Comparison of ENCODE assay signal across 8 cellular contexts in the genomic region with DNA sequence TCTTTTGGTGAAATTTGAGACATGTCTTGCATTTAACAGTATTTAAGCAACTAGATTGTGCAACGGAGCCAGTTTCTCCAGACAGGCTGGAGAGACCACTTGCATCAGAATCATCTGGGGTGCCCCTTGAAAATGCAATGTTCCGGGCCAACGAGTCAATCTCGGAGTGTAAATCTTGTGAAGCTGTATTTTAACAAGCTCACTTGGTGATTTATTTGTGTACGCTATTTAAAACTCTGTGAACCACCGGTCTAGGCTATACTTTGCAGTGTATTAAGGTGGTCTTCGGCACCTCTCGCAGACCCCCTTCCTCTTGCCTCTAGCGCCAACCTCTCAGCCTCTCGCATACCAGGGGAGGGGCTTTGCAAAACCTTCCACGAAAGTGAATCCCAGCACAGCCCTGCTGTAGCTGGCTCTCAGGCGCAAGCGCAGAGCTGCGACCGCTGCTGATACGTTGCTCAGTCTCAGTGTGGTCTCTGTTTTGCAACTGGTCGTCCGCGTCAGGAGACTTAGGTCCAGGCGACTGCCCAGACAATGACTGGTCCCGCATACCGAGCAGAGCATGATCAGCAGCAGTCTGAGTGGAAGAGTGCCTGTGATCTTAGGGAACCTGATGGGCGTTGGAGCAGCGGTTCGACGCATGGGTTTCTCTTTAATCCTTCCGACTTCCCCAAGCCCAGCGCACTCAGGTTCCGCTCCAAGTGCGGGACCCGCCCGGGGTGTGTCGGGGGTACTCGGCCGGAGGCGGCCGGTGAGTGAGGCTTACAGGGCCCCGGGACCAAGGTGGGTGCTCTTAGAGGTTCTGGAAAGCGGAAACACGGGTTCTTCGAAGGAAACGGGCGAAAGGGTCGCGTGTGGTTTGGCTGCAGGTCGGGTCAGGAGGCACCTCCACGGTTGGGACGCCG. TPM values are rescaled to one million over a fixed set of nuclear protein-coding genes. Genes with fewer than 3 reads are reported as not detected.
DNase-seq lines count a peak whose midpoint lies in the region; ATAC-seq and TF ChIP-seq lines count a peak whose summit lies in the region.

ZNF391 (plus strand) TSS at position 467 of the 905 bp plus-strand sequence. CDS start 11,612 bp downstream, outside the sequence.

- H3K27ac Mint-ChIP-seq in activated naive CD4-positive, alpha-beta T cell treated with anti-CD3 and anti-CD28 coated beads, Interleukin-2, amount 10 ng/mL, durations not matched to agents 7 days and 5 days: peak within 1 kb of the TSS; percentile 81

- CTCF ChIA-PET in activated naive CD4-positive, alpha-beta T cell treated with anti-CD3 and anti-CD28 coated beads, Interleukin-2, amount 10 ng/mL, durations not matched to agents 7 days and 5 days (lab: Charles Lee): no interaction called here

- peaks cover 12% of the 10 kb centered on the region for H3K27me3 Mint-ChIP-seq in activated naive CD4-positive, alpha-beta T cell treated with anti-CD3 and anti-CD28 coated beads, Interleukin-2, amount 10 ng/mL, durations not matched to agents 7 days and 5 days

- H3K36me3 ChIP-seq in KMS-11 (ENCODE audit: insufficient read depth) (no peaks in the 10 kb centered on the region), SJCRH30 (no peaks in the 10 kb centered on the region)

- H4K20me1 ChIP-seq in KMS-11 (ENCODE audit: insufficient read depth): no peaks in the 10 kb centered on the region

- no peak for TF ChIP-seq CTCF in KMS-11 (conservative IDR thresholded peaks at IDR 0.05; ENCODE audit: low read depth, low read length)

- peak within 1 kb of the TSS; percentile 80 for H2AFZ ChIP-seq in KMS-11 (ENCODE audit: low read depth)

- H3K4me3 ChIP-seq in KMS-11 (IDR thresholded peaks at IDR 0.05; ENCODE audit: insufficient read depth, low read depth, low read length) (no peak within 1 kb of the TSS), SJCRH30 (peak within 1 kb of the TSS; percentile 59)

- H3K4me1 ChIP-seq in KMS-11 (ENCODE audit: low read depth, poor library complexity, severe bottlenecking) (peaks cover 11% of the 10 kb centered on the region), SJCRH30 (no peaks in the 10 kb centered on the region)

- H3K27me3 ChIP-seq in KMS-11 (ENCODE audit: insufficient read depth, low read depth): no peaks in the 10 kb centered on the region
- H3K27me3 ChIP-seq in SJCRH30: no peaks in the 10 kb centered on the region

- H3K4me2 ChIP-seq in KMS-11: peak within 1 kb of the TSS; percentile 84

- H3K9ac ChIP-seq in KMS-11: peak within 1 kb of the TSS; percentile 87

- H3K9me3 Mint-ChIP-seq in activated naive CD4-positive, alpha-beta T cell treated with anti-CD3 and anti-CD28 coated beads, Interleukin-2, amount 10 ng/mL, durations not matched to agents 7 days and 5 days: peaks cover 5% of the 10 kb centered on the region

- H3K79me2 ChIP-seq in KMS-11 (ENCODE audit: insufficient read depth, low read depth): no peaks in the 10 kb centered on the region

- DNase-seq in EL (peak; percentile 91), SJCRH30 (peak; percentile 36 to 54), globus pallidus (ENCODE audit: low spot score) (peak; percentile 81), occipital lobe (lab: John Stamatoyannopoulos, UW) (peak; percentile 77)
- peak; percentile 69 for DNase-seq in activated naive CD4-positive, alpha-beta T cell treated with anti-CD3 and anti-CD28 coated beads, Interleukin-2, amount 10 ng/mL, durations not matched to agents 7 days and 5 days

- peak within 1 kb of the TSS; percentile 73 for H3K27ac ChIP-seq in KMS-11
- H3K27ac ChIP-seq in SJCRH30: no peak within 1 kb of the TSS
- peak within 1 kb of the TSS; percentile 33 for H3K27ac ChIP-seq in temporal lobe (ENCODE audit: low read depth, low read length)

- peak; percentile 71 for ATAC-seq in GM21737 (IDR thresholded peaks at IDR 0.05; ENCODE audit: unreplicated experiment)

- H3K9me3 ChIP-seq in SJCRH30 (replicated peaks): no peaks in the 10 kb centered on the region

- no peaks in the 10 kb centered on the region for H3K36me3 Mint-ChIP-seq in activated naive CD4-positive, alpha-beta T cell treated with anti-CD3 and anti-CD28 coated beads, Interleukin-2, amount 10 ng/mL, durations not matched to agents 7 days and 5 days

- peak within 1 kb of the TSS; percentile 92 for H3K4me3 Mint-ChIP-seq in activated naive CD4-positive, alpha-beta T cell treated with anti-CD3 and anti-CD28 coated beads, Interleukin-2, amount 10 ng/mL, durations not matched to agents 7 days and 5 days

- H3K4me1 Mint-ChIP-seq in activated naive CD4-positive, alpha-beta T cell treated with anti-CD3 and anti-CD28 coated beads, Interleukin-2, amount 10 ng/mL, durations not matched to agents 7 days and 5 days: peaks cover 19% of the 10 kb centered on the region

RNA-seq across cellular contexts. Expression of gene ZNF391, which starts in this region (rescaled TPM):
- total RNA-seq in SJCRH30 (2014; rRNA removed; shearing (Covaris generic)): 0.08 and 0.18 TPM in 2 replicates
- total RNA-seq in occipital lobe: 3.7 TPM
- total RNA-seq in temporal lobe: 2.5 TPM

Comparison
In these comparisons a context has a peak if more than half of its experiments do, and no peak if none do; other contexts are left out.
1. Peak in DNase-seq and H3K4me3 ChIP-seq in SJCRH30; RNA of the gene not detected or under 1 TPM.